1 cellular context compared by ENCODE assay signal in the genomic region with DNA sequence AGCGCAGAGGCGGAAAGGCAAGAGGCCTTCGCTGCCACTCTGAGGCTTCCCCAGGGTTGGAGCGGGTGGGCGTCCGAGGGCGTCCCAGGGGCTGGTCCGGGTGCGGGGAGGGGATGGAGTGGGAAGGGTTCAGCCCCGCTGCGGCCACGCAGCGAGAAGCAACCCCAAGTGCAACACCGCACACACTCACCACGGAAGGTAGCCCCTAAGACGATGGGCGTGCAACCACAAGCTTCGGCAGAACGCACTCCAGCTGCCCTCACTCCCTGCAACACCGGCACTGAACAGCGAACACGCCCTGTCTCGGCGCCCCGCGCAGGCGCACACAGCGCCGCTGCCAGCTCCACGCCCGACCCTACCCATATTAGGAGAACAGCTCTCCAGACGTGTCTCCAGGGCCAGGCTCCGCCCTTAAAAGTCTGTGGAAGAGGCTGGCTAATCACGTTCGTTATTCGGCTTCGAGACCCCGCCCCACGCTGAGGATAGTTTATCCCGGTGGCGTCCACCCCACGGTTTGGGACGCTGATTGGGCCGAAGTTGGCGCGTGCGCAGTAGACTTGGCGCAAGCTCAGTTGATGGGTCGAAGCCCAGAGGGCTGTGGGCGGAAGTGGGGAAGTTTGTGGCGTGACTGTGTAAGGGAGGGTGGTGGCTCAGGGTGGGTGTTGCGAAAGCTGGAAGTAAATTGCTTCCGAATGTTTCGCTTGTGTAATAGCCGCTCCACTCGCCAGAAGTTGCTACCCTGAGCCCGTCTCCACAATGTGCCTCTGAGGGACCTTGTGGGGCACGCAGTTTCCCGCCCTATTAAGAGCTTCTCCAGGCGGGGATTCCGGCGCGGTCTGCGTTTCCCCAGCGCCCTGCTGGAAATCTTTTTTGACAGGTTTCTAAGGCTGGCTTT.
TF ChIP-seq lines count a peak whose summit lies in the region.

A gene (minus strand): TSS at position 300 of the 895 bp plus-strand sequence. CDS start 343 bp downstream, outside the sequence.

TF ChIP-seq in K562, 482 proteins besides CTCF, POLR2A, EP300 and RAD21 (continued from another document and continues in another):
- TF ChIP-seq, protein P1, sequence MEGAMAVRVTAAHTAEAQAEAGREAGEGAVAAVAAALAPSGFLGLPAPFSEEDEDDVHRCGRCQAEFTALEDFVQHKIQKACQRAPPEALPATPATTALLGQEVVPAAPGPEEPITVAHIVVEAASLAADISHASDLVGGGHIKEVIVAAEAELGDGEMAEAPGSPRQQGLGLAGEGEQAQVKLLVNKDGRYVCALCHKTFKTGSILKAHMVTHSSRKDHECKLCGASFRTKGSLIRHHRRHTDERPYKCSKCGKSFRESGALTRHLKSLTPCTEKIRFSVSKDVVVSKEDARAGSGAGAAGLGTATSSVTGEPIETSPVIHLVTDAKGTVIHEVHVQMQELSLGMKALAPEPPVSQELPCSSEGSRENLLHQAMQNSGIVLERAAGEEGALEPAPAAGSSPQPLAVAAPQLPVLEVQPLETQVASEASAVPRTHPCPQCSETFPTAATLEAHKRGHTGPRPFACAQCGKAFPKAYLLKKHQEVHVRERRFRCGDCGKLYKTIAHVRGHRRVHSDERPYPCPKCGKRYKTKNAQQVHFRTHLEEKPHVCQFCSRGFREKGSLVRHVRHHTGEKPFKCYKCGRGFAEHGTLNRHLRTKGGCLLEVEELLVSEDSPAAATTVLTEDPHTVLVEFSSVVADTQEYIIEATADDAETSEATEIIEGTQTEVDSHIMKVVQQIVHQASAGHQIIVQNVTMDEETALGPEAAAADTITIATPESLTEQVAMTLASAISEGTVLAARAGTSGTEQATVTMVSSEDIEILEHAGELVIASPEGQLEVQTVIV (CRISPR knock-in tag; IDR thresholded peaks at IDR 0.05; ENCODE audit: borderline replicate concordance), result no peak
- TF ChIP-seq FOS (IDR thresholded peaks at IDR 0.05; ENCODE audit: extremely low read depth, insufficient read length) (peak; percentile 5), MTA2 (IDR thresholded peaks at IDR 0.05; ENCODE audit: low read depth) (no peak), ZNF253 (CRISPR knock-in tag; conservative IDR thresholded peaks at IDR 0.05) (no peak), ZNF444 (CRISPR knock-in tag; IDR thresholded peaks at IDR 0.05) (no peak), ZNF584 (CRISPR knock-in tag; IDR thresholded peaks at IDR 0.05; ENCODE audit: low read depth) (no peak), EZH2 (IDR thresholded peaks at IDR 0.05; ENCODE audit: borderline replicate concordance, low read depth, low read length) (no peak), GTF2F1 (IDR thresholded peaks at IDR 0.05; ENCODE audit: low read depth, low read length) (no peak), BRCA1 (IDR thresholded peaks at IDR 0.05) (no peak), BRCA1 (CRISPR knock-in tag; IDR thresholded peaks at IDR 0.05) (no peak), CEBPG (CRISPR knock-in tag; IDR thresholded peaks at IDR 0.05) (peak; percentile 94), CEBPG (tag; conservative IDR thresholded peaks at IDR 0.05 in 1 of 2, IDR thresholded peaks at IDR 0.05 in 1 of 2) (peak; percentile 95 to 98), HNRNPLL (IDR thresholded peaks at IDR 0.05; ENCODE audit: low read depth, low read length, poor library complexity, severe bottlenecking) (peak; percentile 67), KLF6 (CRISPR knock-in tag; IDR thresholded peaks at IDR 0.05; ENCODE audit: borderline replicate concordance) (peak; percentile 14; the same call in 1 of the 2 replicates), ZBTB1 (CRISPR knock-in tag; IDR thresholded peaks at IDR 0.05; ENCODE audit: borderline replicate concordance, low read depth) (no peak), IFI16 (CRISPR knock-in tag; IDR thresholded peaks at IDR 0.05) (no peak), RAD51 (IDR thresholded peaks at IDR 0.05; ENCODE audit: borderline replicate concordance, low read depth) (no peak), SPI1 (IDR thresholded peaks at IDR 0.05; ENCODE audit: borderline replicate concordance, low read depth, low read length) (peak; percentile 44; the same call in 1 of the 2 replicates), PML (IDR thresholded peaks at IDR 0.05; ENCODE audit: low read length) (peak; percentile 55; the same call in 1 of the 2 replicates), HSF4 (CRISPR knock-in tag; IDR thresholded peaks at IDR 0.05; ENCODE audit: borderline replicate concordance) (no peak), ZNF239 (CRISPR knock-in tag; IDR thresholded peaks at IDR 0.05) (no peak), MYBL2 (IDR thresholded peaks at IDR 0.05; ENCODE audit: low read depth) (no peak), MYBL2 (CRISPR knock-in tag; IDR thresholded peaks at IDR 0.05; ENCODE audit: borderline replicate concordance) (no peak), CAMTA2 (CRISPR knock-in tag; conservative IDR thresholded peaks at IDR 0.05) (no peak), L3MBTL2 (IDR thresholded peaks at IDR 0.05) (peak; percentile 83), ZFP30 (CRISPR knock-in tag; IDR thresholded peaks at IDR 0.05; ENCODE audit: borderline replicate concordance) (no peak), CBX8 (IDR thresholded peaks at IDR 0.05; ENCODE audit: borderline replicate concordance, extremely low read depth, low read depth, low read length, poor library complexity, severe bottlenecking) (no peak), GATA2 (CRISPR knock-in tag; IDR thresholded peaks at IDR 0.05) (no peak), TRIM24 (IDR thresholded peaks at IDR 0.05) (peak; percentile 68 to 77), BRD9 (IDR thresholded peaks at IDR 0.05; ENCODE audit: low read depth, partially characterized antibody) (no peak), ZNF146 (CRISPR knock-in tag; IDR thresholded peaks at IDR 0.05; ENCODE audit: unreplicated experiment) (no peak), ZNF311 (CRISPR knock-in tag; IDR thresholded peaks at IDR 0.05) (no peak), POLR2H (tag; IDR thresholded peaks at IDR 0.05; ENCODE audit: low read depth) (peak; percentile 85), KDM2B (CRISPR knock-in tag; IDR thresholded peaks at IDR 0.05) (no peak), MTA3 (IDR thresholded peaks at IDR 0.05; ENCODE audit: borderline replicate concordance) (peak; percentile 34; the same call in 1 of the 2 replicates), FOXA3 (CRISPR knock-in tag; conservative IDR thresholded peaks at IDR 0.05 in 1 of 2, IDR thresholded peaks at IDR 0.05 in 1 of 2) (no peak), POLR2B (IDR thresholded peaks at IDR 0.05; ENCODE audit: low read depth, partially characterized antibody) (peak; percentile 54), CEBPB (tag; IDR thresholded peaks at IDR 0.05) (peak; percentile 100)
- TF ChIP-seq, protein P2, sequence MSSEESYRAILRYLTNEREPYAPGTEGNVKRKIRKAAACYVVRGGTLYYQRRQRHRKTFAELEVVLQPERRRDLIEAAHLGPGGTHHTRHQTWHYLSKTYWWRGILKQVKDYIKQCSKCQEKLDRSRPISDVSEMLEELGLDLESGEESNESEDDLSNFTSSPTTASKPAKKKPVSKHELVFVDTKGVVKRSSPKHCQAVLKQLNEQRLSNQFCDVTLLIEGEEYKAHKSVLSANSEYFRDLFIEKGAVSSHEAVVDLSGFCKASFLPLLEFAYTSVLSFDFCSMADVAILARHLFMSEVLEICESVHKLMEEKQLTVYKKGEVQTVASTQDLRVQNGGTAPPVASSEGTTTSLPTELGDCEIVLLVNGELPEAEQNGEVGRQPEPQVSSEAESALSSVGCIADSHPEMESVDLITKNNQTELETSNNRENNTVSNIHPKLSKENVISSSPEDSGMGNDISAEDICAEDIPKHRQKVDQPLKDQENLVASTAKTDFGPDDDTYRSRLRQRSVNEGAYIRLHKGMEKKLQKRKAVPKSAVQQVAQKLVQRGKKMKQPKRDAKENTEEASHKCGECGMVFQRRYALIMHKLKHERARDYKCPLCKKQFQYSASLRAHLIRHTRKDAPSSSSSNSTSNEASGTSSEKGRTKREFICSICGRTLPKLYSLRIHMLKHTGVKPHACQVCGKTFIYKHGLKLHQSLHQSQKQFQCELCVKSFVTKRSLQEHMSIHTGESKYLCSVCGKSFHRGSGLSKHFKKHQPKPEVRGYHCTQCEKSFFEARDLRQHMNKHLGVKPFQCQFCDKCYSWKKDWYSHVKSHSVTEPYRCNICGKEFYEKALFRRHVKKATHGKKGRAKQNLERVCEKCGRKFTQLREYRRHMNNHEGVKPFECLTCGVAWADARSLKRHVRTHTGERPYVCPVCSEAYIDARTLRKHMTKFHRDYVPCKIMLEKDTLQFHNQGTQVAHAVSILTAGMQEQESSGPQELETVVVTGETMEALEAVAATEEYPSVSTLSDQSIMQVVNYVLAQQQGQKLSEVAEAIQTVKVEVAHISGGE (CRISPR knock-in tag; IDR thresholded peaks at IDR 0.05), result peak in 1 of 3 experiments; percentile 50; a peak in 1 of 6 replicates
- TF ChIP-seq, protein P3, sequence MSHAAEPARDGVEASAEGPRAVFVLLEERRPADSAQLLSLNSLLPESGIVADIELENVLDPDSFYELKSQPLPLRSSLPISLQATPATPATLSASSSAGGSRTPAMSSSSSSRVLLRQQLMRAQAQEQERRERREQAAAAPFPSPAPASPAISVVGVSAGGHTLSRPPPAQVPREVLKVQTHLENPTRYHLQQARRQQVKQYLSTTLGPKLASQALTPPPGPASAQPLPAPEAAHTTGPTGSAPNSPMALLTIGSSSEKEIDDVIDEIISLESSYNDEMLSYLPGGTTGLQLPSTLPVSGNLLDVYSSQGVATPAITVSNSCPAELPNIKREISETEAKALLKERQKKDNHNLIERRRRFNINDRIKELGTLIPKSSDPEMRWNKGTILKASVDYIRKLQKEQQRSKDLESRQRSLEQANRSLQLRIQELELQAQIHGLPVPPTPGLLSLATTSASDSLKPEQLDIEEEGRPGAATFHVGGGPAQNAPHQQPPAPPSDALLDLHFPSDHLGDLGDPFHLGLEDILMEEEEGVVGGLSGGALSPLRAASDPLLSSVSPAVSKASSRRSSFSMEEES (CRISPR knock-in tag; IDR thresholded peaks at IDR 0.05), result no peak
- TF ChIP-seq, protein P4, sequence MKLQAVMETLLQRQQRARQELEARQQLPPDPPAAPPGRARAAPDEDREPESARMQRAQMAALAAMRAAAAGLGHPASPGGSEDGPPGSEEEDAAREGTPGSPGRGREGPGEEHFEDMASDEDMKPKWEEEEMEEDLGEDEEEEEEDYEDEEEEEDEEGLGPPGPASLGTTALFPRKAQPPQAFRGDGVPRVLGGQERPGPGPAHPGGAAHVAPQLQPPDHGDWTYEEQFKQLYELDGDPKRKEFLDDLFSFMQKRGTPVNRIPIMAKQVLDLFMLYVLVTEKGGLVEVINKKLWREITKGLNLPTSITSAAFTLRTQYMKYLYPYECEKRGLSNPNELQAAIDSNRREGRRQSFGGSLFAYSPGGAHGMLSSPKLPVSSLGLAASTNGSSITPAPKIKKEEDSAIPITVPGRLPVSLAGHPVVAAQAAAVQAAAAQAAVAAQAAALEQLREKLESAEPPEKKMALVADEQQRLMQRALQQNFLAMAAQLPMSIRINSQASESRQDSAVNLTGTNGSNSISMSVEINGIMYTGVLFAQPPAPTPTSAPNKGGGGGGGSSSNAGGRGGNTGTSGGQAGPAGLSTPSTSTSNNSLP (IDR thresholded peaks at IDR 0.05; ENCODE audit: borderline replicate concordance, low read depth, low read length), result 0 out of 2 replicates have a peak, but pooled peaks have one; percentile 19
- TF ChIP-seq, protein P5, sequence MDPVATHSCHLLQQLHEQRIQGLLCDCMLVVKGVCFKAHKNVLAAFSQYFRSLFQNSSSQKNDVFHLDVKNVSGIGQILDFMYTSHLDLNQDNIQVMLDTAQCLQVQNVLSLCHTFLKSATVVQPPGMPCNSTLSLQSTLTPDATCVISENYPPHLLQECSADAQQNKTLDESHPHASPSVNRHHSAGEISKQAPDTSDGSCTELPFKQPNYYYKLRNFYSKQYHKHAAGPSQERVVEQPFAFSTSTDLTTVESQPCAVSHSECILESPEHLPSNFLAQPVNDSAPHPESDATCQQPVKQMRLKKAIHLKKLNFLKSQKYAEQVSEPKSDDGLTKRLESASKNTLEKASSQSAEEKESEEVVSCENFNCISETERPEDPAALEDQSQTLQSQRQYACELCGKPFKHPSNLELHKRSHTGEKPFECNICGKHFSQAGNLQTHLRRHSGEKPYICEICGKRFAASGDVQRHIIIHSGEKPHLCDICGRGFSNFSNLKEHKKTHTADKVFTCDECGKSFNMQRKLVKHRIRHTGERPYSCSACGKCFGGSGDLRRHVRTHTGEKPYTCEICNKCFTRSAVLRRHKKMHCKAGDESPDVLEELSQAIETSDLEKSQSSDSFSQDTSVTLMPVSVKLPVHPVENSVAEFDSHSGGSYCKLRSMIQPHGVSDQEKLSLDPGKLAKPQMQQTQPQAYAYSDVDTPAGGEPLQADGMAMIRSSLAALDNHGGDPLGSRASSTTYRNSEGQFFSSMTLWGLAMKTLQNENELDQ (CRISPR knock-in tag; IDR thresholded peaks at IDR 0.05; ENCODE audit: borderline replicate concordance), result peak; percentile 84; the same call in 1 of the 2 replicates
- TF ChIP-seq, protein P6, sequence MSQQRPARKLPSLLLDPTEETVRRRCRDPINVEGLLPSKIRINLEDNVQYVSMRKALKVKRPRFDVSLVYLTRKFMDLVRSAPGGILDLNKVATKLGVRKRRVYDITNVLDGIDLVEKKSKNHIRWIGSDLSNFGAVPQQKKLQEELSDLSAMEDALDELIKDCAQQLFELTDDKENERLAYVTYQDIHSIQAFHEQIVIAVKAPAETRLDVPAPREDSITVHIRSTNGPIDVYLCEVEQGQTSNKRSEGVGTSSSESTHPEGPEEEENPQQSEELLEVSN (IDR thresholded peaks at IDR 0.05; ENCODE audit: borderline replicate concordance in 1 of 2, extremely low read depth in 1 of 2, insufficient read depth in 1 of 2, insufficient read length in 1 of 2, low read depth in 1 of 2, low read length in 1 of 2, poor library complexity in 1 of 2, severe bottlenecking in 1 of 2), result peak; percentile 75 to 94
- TF ChIP-seq, protein P7, sequence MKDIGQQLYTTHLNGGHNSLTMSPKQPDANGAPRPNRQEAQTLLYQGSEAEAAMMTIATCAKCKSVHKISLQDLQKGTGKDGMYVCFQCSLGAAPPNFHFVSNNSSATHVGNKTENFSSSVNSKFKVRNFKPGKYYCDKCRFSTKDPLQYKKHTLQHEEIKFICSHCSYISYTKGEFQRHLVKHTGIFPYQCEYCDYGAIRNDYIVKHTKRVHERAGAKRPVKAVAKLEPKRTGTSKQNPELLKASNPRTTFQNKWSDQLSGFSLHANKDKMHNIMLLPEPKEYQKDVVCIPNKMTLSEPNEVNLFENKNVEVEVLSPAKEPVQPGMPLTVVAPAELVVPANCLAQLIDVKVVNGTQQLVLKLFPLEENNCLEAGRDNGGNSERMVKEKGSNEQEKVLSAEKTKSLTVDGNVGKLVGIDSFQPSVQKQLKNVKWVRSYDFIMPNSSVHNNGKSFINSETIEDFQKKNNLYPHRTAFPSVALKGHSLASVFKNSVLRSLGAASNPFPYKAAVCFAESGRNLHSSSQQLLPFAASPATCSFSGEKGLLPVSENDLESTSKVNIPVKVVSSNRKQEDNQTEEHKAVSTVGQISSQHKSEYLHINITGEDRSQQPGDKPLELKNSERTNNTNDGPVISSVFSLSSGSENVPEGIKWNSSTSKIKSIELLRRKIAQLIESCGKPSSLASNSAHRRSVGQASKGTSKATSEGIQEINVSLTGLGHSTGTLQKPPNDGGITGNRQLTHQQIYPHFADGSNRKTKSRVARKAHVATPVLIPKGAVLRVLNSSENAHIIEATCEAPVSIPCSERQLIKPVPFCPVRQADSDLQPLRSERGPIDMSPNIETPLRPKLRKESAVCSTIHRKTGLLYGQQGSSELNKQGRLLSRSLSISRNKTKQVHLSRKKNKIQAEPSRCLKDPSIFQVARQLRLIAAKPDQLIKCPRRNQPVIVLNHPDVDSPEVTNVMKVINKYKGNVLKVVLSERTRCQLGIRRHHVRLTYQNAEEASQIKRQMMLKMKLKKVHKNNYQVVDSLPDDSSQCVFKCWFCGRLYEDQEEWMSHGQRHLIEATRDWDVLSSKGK (CRISPR knock-in tag; IDR thresholded peaks at IDR 0.05), result no peak
